Comparison of ENCODE assay signal across 17 cellular contexts in the genomic region with DNA sequence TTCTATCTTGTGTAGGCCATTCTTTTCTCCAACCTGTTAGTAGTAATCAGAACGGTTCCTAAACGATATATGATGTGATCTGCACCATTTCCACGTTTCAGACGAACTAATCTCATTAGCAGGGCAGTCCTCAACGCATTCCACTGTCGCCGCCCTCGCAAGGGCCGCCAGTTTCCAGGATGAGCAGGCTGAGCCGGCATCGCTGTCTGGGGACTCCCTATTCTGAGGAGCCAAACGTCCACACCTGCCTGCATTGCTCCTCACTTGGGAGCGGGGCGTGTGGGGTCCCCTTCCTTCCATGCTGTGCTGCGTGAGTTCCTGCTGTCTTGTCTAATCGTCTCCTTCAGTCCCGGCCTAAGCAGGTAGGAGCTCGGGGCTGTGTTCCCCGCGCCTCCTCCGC.
A peak's percentile ranks its signal among the peaks of the same experiment; 100 is the strongest.
DNase-seq lines count a peak whose midpoint lies in the region; ATAC-seq and TF ChIP-seq lines count a peak whose summit lies in the region.
"Had no signal": no experiment of that assay in that cellular context is flagged by ENCODE, and none has a peak within 500 bp of the region (broad histone marks: within the 10 kb centered on the region; RNA-seq: fewer than 3 reads in every experiment).

No MANE protein-coding gene starts in this region.

- H3K36me3 ChIP-seq in right atrium auricular region (no peaks in the 10 kb centered on the region), left ventricle myocardium inferior (no peaks in the 10 kb centered on the region), lung (ENCODE audit: control insufficient read depth in 2 of 2, insufficient read depth in 2 of 2, low read length in 2 of 2) (no peaks in the 10 kb centered on the region)

- no peaks in the 10 kb centered on the region for H3K27me3 ChIP-seq in right atrium auricular region
- no peaks in the 10 kb centered on the region for H3K27me3 ChIP-seq in left ventricle myocardium inferior (ENCODE audit: low read depth)
- H3K27me3 ChIP-seq in lung (ENCODE audit: control insufficient read depth, insufficient read depth), result no peaks in the 10 kb centered on the region

- no peaks in the 10 kb centered on the region for H3K36me3 Mint-ChIP-seq in type B pancreatic cell

- no peaks in the 10 kb centered on the region for H3K4me1 Mint-ChIP-seq in type B pancreatic cell (ENCODE audit: unreplicated experiment)
- H3K4me1 Mint-ChIP-seq: CD14-positive monocyte had no signal

- TF ChIP-seq CTCF in right atrium auricular region (IDR thresholded peaks at IDR 0.05) (no peak), left ventricle myocardium inferior (IDR thresholded peaks at IDR 0.05; ENCODE audit: borderline replicate concordance) (no peak), lung (IDR thresholded peaks at IDR 0.05; ENCODE audit: control extremely low read depth, extremely low read depth) (no peak), type B pancreatic cell (conservative IDR thresholded peaks at IDR 0.05) (no peak)

- ATAC-seq in lung (ENCODE audit: insufficient read depth, low FRiP score), result no peak
- ATAC-seq in GM18517 (IDR thresholded peaks at IDR 0.05; ENCODE audit: unreplicated experiment), result no peak
- ATAC-seq: CD8-positive, alpha-beta T cell had no signal

- H3K9me3 ChIP-seq in right atrium auricular region (no peaks in the 10 kb centered on the region), left ventricle myocardium inferior (replicated peaks) (no peaks in the 10 kb centered on the region), lung (ENCODE audit: control insufficient read depth in 2 of 2, insufficient read depth in 1 of 2, low read length in 1 of 2) (peaks cover 0 to 2% of the 10 kb centered on the region in 2 donors)

- WGBS in lung, 2 donors, result 94 to 96% methylated on average over 21 of the region's 21 CpGs

- no peak overlapping the region for H3K27ac Mint-ChIP-seq in type B pancreatic cell
- H3K27ac Mint-ChIP-seq: CD8-positive, alpha-beta T cell; HFFc6 had no signal

- H3K4me3 Mint-ChIP-seq in type B pancreatic cell, result no peak overlapping the region
- H3K4me3 Mint-ChIP-seq: CD14-positive monocyte; CD8-positive, alpha-beta T cell; HFFc6 had no signal

- H3K4me3 ChIP-seq in right atrium auricular region, result no peak overlapping the region
- no peak overlapping the region for H3K4me3 ChIP-seq in left ventricle myocardium inferior
- no peak overlapping the region for H3K4me3 ChIP-seq in lung
- H3K4me3 ChIP-seq: GM23248 had no signal

- intact Hi-C loops in left ventricle myocardium inferior (cut with micrococcal nuclease), result no loop called here

- H3K9me3 Mint-ChIP-seq in type B pancreatic cell, result no peaks in the 10 kb centered on the region
- H3K9me3 Mint-ChIP-seq: CD8-positive, alpha-beta T cell had no signal

- H3K27ac ChIP-seq in right atrium auricular region, result no peak overlapping the region
- no peak overlapping the region for H3K27ac ChIP-seq in left ventricle myocardium inferior (replicated peaks)
- H3K27ac ChIP-seq in lung (ENCODE audit: low read depth in 1 of 2, low read length in 1 of 2), result no peak overlapping the region
- H3K27ac ChIP-seq: 22Rv1, GM23248, HL-60 had no signal

- H3K4me1 ChIP-seq in right atrium auricular region, result peaks cover 0 to 4% of the 10 kb centered on the region in 2 donors
- no peaks in the 10 kb centered on the region for H3K4me1 ChIP-seq in left ventricle myocardium inferior
- peaks cover 0 to 2% of the 10 kb centered on the region in 2 donors for H3K4me1 ChIP-seq in lung (ENCODE audit: control insufficient read depth in 2 of 2, insufficient read depth in 2 of 2, low read length in 2 of 2)

- no peaks in the 10 kb centered on the region for H3K27me3 Mint-ChIP-seq in type B pancreatic cell

- DNase-seq in right atrium auricular region (ENCODE audit: low spot score) (peak; percentile 42), left ventricle myocardium inferior (no peak), lung (ENCODE audit: low spot score) (peak; percentile 24), type B pancreatic cell (ENCODE audit: extremely low spot score, unreplicated experiment) (peak; percentile 50), T-helper 1 cell (no peak), NCI-H82 (lab: John Stamatoyannopoulos, UW) (no peak)
- DNase-seq: CD8-positive, alpha-beta T cell; COR-L47; DND-41; GDM1; GM23248; HCEC 1CT; HFFc6 had no signal

Comparison
In these comparisons a context has a peak if more than half of its experiments do, and no peak if none do; other contexts are left out.
1. DNase-seq: peak in right atrium auricular region (single experiment), lung (single experiment) and type B pancreatic cell (single experiment); none in left ventricle myocardium inferior (single experiment), T-helper 1 cell (0 of 5) and NCI-H82 (single experiment).